3 cellular contexts compared by ENCODE assay signal in the genomic region with DNA sequence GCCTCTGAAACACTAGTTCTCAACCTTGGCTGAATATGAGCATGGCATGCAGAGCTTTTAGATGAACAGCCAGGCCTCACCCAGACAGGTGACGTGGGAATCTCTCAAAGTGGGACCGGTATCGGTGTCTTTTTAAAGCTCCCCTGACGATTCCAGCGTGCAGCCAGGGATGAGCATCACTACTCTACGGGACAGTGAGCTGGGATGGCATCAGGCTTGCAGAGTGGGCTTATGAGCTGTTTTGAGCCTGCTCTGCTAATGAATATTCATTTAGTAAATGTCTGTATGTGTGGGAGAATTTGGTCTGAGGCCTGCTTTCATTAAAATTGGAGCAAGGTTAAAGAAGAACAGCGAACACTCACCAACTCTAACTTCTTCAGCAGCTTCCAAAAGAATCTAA.
"Had no signal": no experiment of that assay in that cellular context is flagged by ENCODE, and none has a peak within 500 bp of the region (broad histone marks: within the 10 kb centered on the region; RNA-seq: fewer than 3 reads in every experiment).

No MANE protein-coding gene starts in this region.

- DNase-seq: GDM1, GF-D8 had no signal

- H3K4me3 ChIP-seq: GM12878 had no signal

- ATAC-seq: GM12878 had no signal
